ENCODE assay signal across 8 cellular contexts in genomic region chr19:44677019-44677809, GRCh38. TPM values are rescaled to one million over a fixed set of nuclear protein-coding genes. Genes with fewer than 3 reads are reported as not detected.
DNase-seq lines count a peak whose midpoint lies in the region; ATAC-seq lines count a peak whose summit lies in the region.

No MANE protein-coding gene starts in this region.

- 66 to 82% methylated on average over 3 to 8 of the region's 8 CpGs for WGBS in mesodermal cell (ENCODE audit: insufficient coverage in 2 of 2), 2 experiments

- H3K27ac ChIP-seq in mesodermal cell (ENCODE audit: low read depth, low read length, severe bottlenecking): peak overlapping the region; percentile 80

- DNase-seq in EH (ENCODE audit: low read depth) (peak; percentile 85), NAMALWA (ENCODE audit: low spot score) (peak; percentile 78), astrocyte of the hippocampus (ENCODE audit: low read depth, low spot score) (peak; percentile 51), SHP77 treated with DMSO at 0.1 percent for 48 hours (lab: John Stamatoyannopoulos, UW) (no peak), HPDE6-E6E7 (ENCODE audit: extremely low spot score) (no peak), RKO (ENCODE audit: low spot score) (no peak)

- ATAC-seq in HG03342 (IDR thresholded peaks at IDR 0.05; ENCODE audit: unreplicated experiment): no peak

- no peaks in the 10 kb centered on the region for H3K36me3 ChIP-seq in mesodermal cell (ENCODE audit: control insufficient read depth, insufficient read depth, low read length)

- H3K4me1 ChIP-seq in mesodermal cell (ENCODE audit: control insufficient read depth, insufficient read depth, low read length, poor library complexity, severe bottlenecking): peaks cover 12% of the 10 kb centered on the region

- H3K4me3 ChIP-seq in mesodermal cell (ENCODE audit: extremely low read depth, insufficient read depth, low read length, poor library complexity, severe bottlenecking): no peak overlapping the region

- peaks cover 6% of the 10 kb centered on the region for H3K9me3 ChIP-seq in mesodermal cell (ENCODE audit: control insufficient read depth, low read length)

RNA-seq across cellular contexts. Expression of gene CEACAM19, which starts 5.9 kb away (rescaled TPM):
- 2.1 TPM for polyA plus RNA-seq in mesodermal cell (2013, experiment 1 of 2)
- polyA plus RNA-seq in mesodermal cell (2013, experiment 2 of 2): 2.0 TPM

RNA-seq across cellular contexts. Expression of gene CEACAM16, which starts 21.7 kb away (rescaled TPM):
- not detected for polyA plus RNA-seq in mesodermal cell (2013, experiment 1 of 2)
- polyA plus RNA-seq in mesodermal cell (2013, experiment 2 of 2): not detected

RNA-seq across cellular contexts. Expression of gene PVR, which starts 33.5 kb away (rescaled TPM):
- 24.3 TPM for polyA plus RNA-seq in mesodermal cell (2013, experiment 1 of 2)
- polyA plus RNA-seq in mesodermal cell (2013, experiment 2 of 2): 25.3 TPM

Comparison
In these comparisons a context has a peak if more than half of its experiments do, and no peak if none do; other contexts are left out.
1. DNase-seq: peak in EH (single experiment), NAMALWA (single experiment) and astrocyte of the hippocampus (single experiment); none in SHP77 treated with DMSO at 0.1 percent for 48 hours (single experiment), HPDE6-E6E7 (single experiment) and RKO (single experiment).